ENCODE assay signal across 42 cellular contexts in genomic region chrX:106014119-106014775, GRCh38. TPM values are rescaled to one million over a fixed set of nuclear protein-coding genes. Genes with fewer than 3 reads are reported as not detected.
"Had no signal": no experiment of that assay in that cellular context is flagged by ENCODE, and none has a peak within 500 bp of the region (broad histone marks: within the 10 kb centered on the region; RNA-seq: fewer than 3 reads in every experiment).

No MANE protein-coding gene starts in this region.

- H3K27ac Mint-ChIP-seq: activated naive CD4-positive, alpha-beta T cell treated with anti-CD3 and anti-CD28 coated beads for 36 hours; activated naive CD4-positive, alpha-beta T cell treated with anti-CD3 and anti-CD28 coated beads, Interleukin-2, amount 10 ng/mL, durations not matched to agents 7 days and 5 days; activated naive CD4-positive, alpha-beta T cell treated with anti-CD3 and anti-CD28 coated beads, Interleukin-2, amount 50 U/mL, for 24 hours; activated naive CD4-positive, alpha-beta T cell treated with anti-CD3 and anti-CD28 coated beads, Interleukin-2, amount 50 U/mL, for 72 hours; activated naive CD8-positive, alpha-beta T cell; activated naive CD8-positive, alpha-beta T cell treated with anti-CD3 and anti-CD28 coated beads, Interleukin-2, amount 10 ng/mL, durations not matched to agents 7 days and 5 days; activated naive CD8-positive, alpha-beta T cell treated with anti-CD3 and anti-CD28 coated beads, Interleukin-2, amount 50 U/mL, for 24 hours; activated T-cell treated with anti-CD3 and anti-CD28 coated beads, Interleukin-2, amount 50 U/mL, for 24 hours; activated T-cell treated with anti-CD3 and anti-CD28 coated beads, Interleukin-2, amount 50 U/mL, for 72 hours; activated T-helper 1 cell treated with anti-CD3 and anti-CD28 coated beads, Interleukin-12 subunit alpha, Interleukin-12 subunit beta, Interleukin-2, Interleukin-4 antibody, amounts not matched to agents 30 ng/mL and 10 ng/mL and 1 ng/mL, durations not matched to agents 14 hours and 24 hours and 36 hours; activated T-helper 17 cell treated with anti-CD3 and anti-CD28 coated beads, Interleukin-2, amount 50 U/mL, for 72 hours; activated T-helper 2 cell treated with anti-CD3 and anti-CD28 coated beads, Interferon-gamma antibody, Interleukin-2, Interleukin-4, amounts not matched to agents 10 μg/mL and 5 μg/mL and 100 μg/mL, durations not matched to agents 14 hours and 24 hours and 36 hours; brain had no signal

- H3K9me3 ChIP-seq: body of pancreas had no signal

- H3K4me1 ChIP-seq: adrenal gland, ascending aorta, body of pancreas, breast epithelium had no signal

- H3K9me3 Mint-ChIP-seq: activated naive CD4-positive, alpha-beta T cell treated with anti-CD3 and anti-CD28 coated beads for 36 hours; activated naive CD4-positive, alpha-beta T cell treated with anti-CD3 and anti-CD28 coated beads, Interleukin-2, amount 50 U/mL, for 24 hours; activated naive CD4-positive, alpha-beta T cell treated with anti-CD3 and anti-CD28 coated beads, Interleukin-2, amount 50 U/mL, for 72 hours; activated naive CD8-positive, alpha-beta T cell treated with anti-CD3 and anti-CD28 coated beads, Interleukin-2, amount 10 ng/mL, durations not matched to agents 7 days and 5 days; activated naive CD8-positive, alpha-beta T cell treated with anti-CD3 and anti-CD28 coated beads, Interleukin-2, amount 50 U/mL, for 24 hours; activated T-cell treated with anti-CD3 and anti-CD28 coated beads, Interleukin-2, amount 50 U/mL, for 24 hours; activated T-helper 1 cell treated with anti-CD3 and anti-CD28 coated beads, Interleukin-12 subunit alpha, Interleukin-12 subunit beta, Interleukin-2, Interleukin-4 antibody, amounts not matched to agents 30 ng/mL and 10 ng/mL and 1 ng/mL, durations not matched to agents 14 hours and 24 hours and 36 hours had no signal

- H3K27me3 Mint-ChIP-seq: activated naive CD4-positive, alpha-beta T cell treated with anti-CD3 and anti-CD28 coated beads, Interleukin-2, amount 10 ng/mL, durations not matched to agents 7 days and 5 days; activated naive CD4-positive, alpha-beta T cell treated with anti-CD3 and anti-CD28 coated beads, Interleukin-2, amount 50 U/mL, for 24 hours; activated naive CD8-positive, alpha-beta T cell; activated naive CD8-positive, alpha-beta T cell treated with anti-CD3 and anti-CD28 coated beads, Interleukin-2, amount 10 ng/mL, durations not matched to agents 7 days and 5 days; activated naive CD8-positive, alpha-beta T cell treated with anti-CD3 and anti-CD28 coated beads, Interleukin-2, amount 50 U/mL, for 24 hours; activated T-cell treated with anti-CD3 and anti-CD28 coated beads, Interleukin-2, amount 50 U/mL, for 24 hours; activated T-helper 17 cell treated with anti-CD3 and anti-CD28 coated beads, Interleukin-2, amount 50 U/mL, for 72 hours; brain; central memory CD8-positive, alpha-beta T cell had no signal

- H3K36me3 ChIP-seq: adrenal gland, ascending aorta, brain microvascular endothelial cell, breast epithelium, cardiac muscle cell had no signal

- H3K4me3 Mint-ChIP-seq: activated naive CD4-positive, alpha-beta T cell treated with anti-CD3 and anti-CD28 coated beads for 36 hours; activated naive CD4-positive, alpha-beta T cell treated with anti-CD3 and anti-CD28 coated beads, Interleukin-2, amount 10 ng/mL, durations not matched to agents 7 days and 5 days; activated naive CD4-positive, alpha-beta T cell treated with anti-CD3 and anti-CD28 coated beads, Interleukin-2, amount 50 U/mL, for 24 hours; activated naive CD8-positive, alpha-beta T cell; activated naive CD8-positive, alpha-beta T cell treated with anti-CD3 and anti-CD28 coated beads, Interleukin-2, amount 10 ng/mL, durations not matched to agents 7 days and 5 days; activated naive CD8-positive, alpha-beta T cell treated with anti-CD3 and anti-CD28 coated beads, Interleukin-2, amount 50 U/mL, for 24 hours; activated T-cell treated with anti-CD3 and anti-CD28 coated beads, Interleukin-2, amount 50 U/mL, for 24 hours; activated T-cell treated with anti-CD3 and anti-CD28 coated beads, Interleukin-2, amount 50 U/mL, for 4 hours; activated T-cell treated with anti-CD3 and anti-CD28 coated beads, Interleukin-2, amount 50 U/mL, for 72 hours; activated T-helper 1 cell treated with anti-CD3 and anti-CD28 coated beads, Interleukin-12 subunit alpha, Interleukin-12 subunit beta, Interleukin-2, Interleukin-4 antibody, amounts not matched to agents 30 ng/mL and 10 ng/mL and 1 ng/mL, durations not matched to agents 14 hours and 24 hours and 36 hours; activated T-helper 17 cell treated with anti-CD3 and anti-CD28 coated beads, Interleukin-2, amount 50 U/mL, for 72 hours; brain; central memory CD8-positive, alpha-beta T cell had no signal

- DNase-seq: activated effector memory CD4-positive, alpha-beta T cell treated with anti-CD3 and anti-CD28 coated beads, Interleukin-2, amount 50 U/mL, for 16 hours; activated effector memory CD4-positive, alpha-beta T cell treated with Interleukin-2 at 50 U/mL for 16 hours; activated gamma-delta T cell; activated gamma-delta T cell treated with Interleukin-2 at 50 U/mL for 16 hours; activated naive CD4-positive, alpha-beta T cell; activated naive CD4-positive, alpha-beta T cell treated with anti-CD3 and anti-CD28 coated beads for 36 hours; activated naive CD4-positive, alpha-beta T cell treated with anti-CD3 and anti-CD28 coated beads, Interleukin-2, amount 10 ng/mL, durations not matched to agents 7 days and 5 days; activated naive CD4-positive, alpha-beta T cell treated with anti-CD3 and anti-CD28 coated beads, Interleukin-2, amount 50 U/mL, for 16 hours; activated naive CD4-positive, alpha-beta T cell treated with Interleukin-2 at 50 U/mL for 16 hours; activated naive CD8-positive, alpha-beta T cell treated with anti-CD3 and anti-CD28 coated beads, Interleukin-2, amount 10 ng/mL, durations not matched to agents 7 days and 5 days; activated naive CD8-positive, alpha-beta T cell treated with anti-CD3 and anti-CD28 coated beads, Interleukin-2, amount 50 U/mL, for 24 hours; activated T-cell treated with anti-CD3 and anti-CD28 coated beads, Interleukin-2, amount 50 U/mL, for 1 hour; activated T-cell treated with anti-CD3 and anti-CD28 coated beads, Interleukin-2, amount 50 U/mL, for 24 hours; activated T-cell treated with anti-CD3 and anti-CD28 coated beads, Interleukin-2, amount 50 U/mL, for 4 hours; activated T-cell treated with anti-CD3 and anti-CD28 coated beads, Interleukin-2, amount 50 U/mL, for 48 hours; activated T-cell treated with anti-CD3 and anti-CD28 coated beads, Interleukin-2, amount 50 U/mL, for 72 hours; adrenal gland; amniotic stem cell; amygdala; anterior cingulate cortex; aorta; body of pancreas; brain microvascular endothelial cell; caudate nucleus; central memory CD4-positive, alpha-beta T cell; cerebellar nuclear complex had no signal

- H3K27ac ChIP-seq: adrenal gland, ascending aorta, body of pancreas, brain microvascular endothelial cell, breast epithelium, cardiac muscle cell had no signal

- FAIRE-seq: bronchial epithelial cell had no signal

- H3K4me3 ChIP-seq: adrenal gland, ascending aorta, body of pancreas, breast epithelium, cardiac muscle cell had no signal

- H3K27me3 ChIP-seq: ascending aorta, body of pancreas, brain microvascular endothelial cell, cardiac muscle cell had no signal

- H3K36me3 Mint-ChIP-seq: activated naive CD4-positive, alpha-beta T cell treated with anti-CD3 and anti-CD28 coated beads, Interleukin-2, amount 10 ng/mL, durations not matched to agents 7 days and 5 days; activated naive CD4-positive, alpha-beta T cell treated with anti-CD3 and anti-CD28 coated beads, Interleukin-2, amount 50 U/mL, for 24 hours; activated naive CD4-positive, alpha-beta T cell treated with anti-CD3 and anti-CD28 coated beads, Interleukin-2, amount 50 U/mL, for 72 hours; activated naive CD8-positive, alpha-beta T cell; activated naive CD8-positive, alpha-beta T cell treated with anti-CD3 and anti-CD28 coated beads, Interleukin-2, amount 10 ng/mL, durations not matched to agents 7 days and 5 days; brain had no signal

- H3K4me1 Mint-ChIP-seq: activated naive CD4-positive, alpha-beta T cell treated with anti-CD3 and anti-CD28 coated beads, Interleukin-2, amount 10 ng/mL, durations not matched to agents 7 days and 5 days; activated naive CD4-positive, alpha-beta T cell treated with anti-CD3 and anti-CD28 coated beads, Interleukin-2, amount 50 U/mL, for 24 hours; activated naive CD8-positive, alpha-beta T cell treated with anti-CD3 and anti-CD28 coated beads, Interleukin-2, amount 10 ng/mL, durations not matched to agents 7 days and 5 days; activated naive CD8-positive, alpha-beta T cell treated with anti-CD3 and anti-CD28 coated beads, Interleukin-2, amount 50 U/mL, for 24 hours; activated T-helper 17 cell treated with anti-CD3 and anti-CD28 coated beads, Interleukin-2, amount 50 U/mL, for 72 hours; brain; central memory CD8-positive, alpha-beta T cell had no signal

- ATAC-seq: activated naive CD4-positive, alpha-beta T cell treated with anti-CD3 and anti-CD28 coated beads, Interleukin-2, amount 50 U/mL, for 72 hours; activated naive CD8-positive, alpha-beta T cell treated with anti-CD3 and anti-CD28 coated beads, Interleukin-2, amount 50 U/mL, for 24 hours; activated T-cell treated with anti-CD3 and anti-CD28 coated beads, Interleukin-2, amount 50 U/mL, for 4 hours; activated T-cell treated with anti-CD3 and anti-CD28 coated beads, Interleukin-2, amount 50 U/mL, for 72 hours; activated T-helper 17 cell treated with anti-CD3 and anti-CD28 coated beads, Interleukin-2, amount 50 U/mL, for 72 hours; body of pancreas had no signal

RNA-seq across cellular contexts. Expression of gene SERPINA7, which starts 24.3 kb away (rescaled TPM):
- total RNA-seq: activated naive CD4-positive, alpha-beta T cell treated with anti-CD3 and anti-CD28 coated beads for 36 hours; activated naive CD4-positive, alpha-beta T cell treated with anti-CD3 and anti-CD28 coated beads, Interleukin-2, amount 50 U/mL, for 72 hours; activated naive CD8-positive, alpha-beta T cell treated with anti-CD3 and anti-CD28 coated beads, Interleukin-2, amount 10 ng/mL, durations not matched to agents 7 days and 5 days; activated T-cell treated with anti-CD3 and anti-CD28 coated beads, Interleukin-2, amount 50 U/mL, for 4 hours; activated T-cell treated with anti-CD3 and anti-CD28 coated beads, Interleukin-2, amount 50 U/mL, for 72 hours; activated T-helper 1 cell treated with anti-CD3 and anti-CD28 coated beads, Interleukin-12 subunit alpha, Interleukin-12 subunit beta, Interleukin-2, Interleukin-4 antibody, amounts not matched to agents 30 ng/mL and 10 ng/mL and 1 ng/mL, durations not matched to agents 14 hours and 24 hours and 36 hours; activated T-helper 17 cell treated with anti-CD3 and anti-CD28 coated beads, Interleukin-2, amount 50 U/mL, for 72 hours; activated T-helper 2 cell treated with anti-CD3 and anti-CD28 coated beads, Interferon-gamma antibody, Interleukin-2, Interleukin-4, amounts not matched to agents 10 μg/mL and 5 μg/mL and 100 μg/mL, durations not matched to agents 14 hours and 24 hours and 36 hours; aorta; astrocyte; body of pancreas; breast epithelium; bronchial epithelial cell; cardiac muscle cell; cardiac septum; cerebellum; chondrocyte had no signal
- polyA plus RNA-seq: aorta, cardiac muscle cell had no signal
